In genomic region chr10:34835908-34836558, GRCh38 we compare ENCODE assay signal across 16 cellular contexts. TPM values are rescaled to one million over a fixed set of nuclear protein-coding genes. Genes with fewer than 3 reads are reported as not detected.
DNase-seq lines count a peak whose midpoint lies in the region; ATAC-seq and TF ChIP-seq lines count a peak whose summit lies in the region.
"Had no signal": no experiment of that assay in that cellular context is flagged by ENCODE, and none has a peak within 500 bp of the region (broad histone marks: within the 10 kb centered on the region; RNA-seq: fewer than 3 reads in every experiment).

No MANE protein-coding gene starts in this region.

- H3K79me2 ChIP-seq in PC-9 (ENCODE audit: low read depth), result no peaks in the 10 kb centered on the region
- H3K79me2 ChIP-seq: parathyroid adenoma had no signal

- H3F3A ChIP-seq in PC-9 (ENCODE audit: insufficient read depth, low read depth), result no peaks in the 10 kb centered on the region

- H3K4me2 ChIP-seq in BLaER1, result peak overlapping the region; percentile 61
- no peak overlapping the region for H3K4me2 ChIP-seq in PC-9

- H2AFZ ChIP-seq in PC-9, result no peak overlapping the region
- H2AFZ ChIP-seq: parathyroid adenoma had no signal

- H3K36me3 ChIP-seq in BLaER1, result no peaks in the 10 kb centered on the region
- no peaks in the 10 kb centered on the region for H3K36me3 ChIP-seq in MG63
- H3K36me3 ChIP-seq in PC-9 (ENCODE audit: low read depth), result no peaks in the 10 kb centered on the region
- H3K36me3 ChIP-seq: gastrocnemius medialis, thoracic aorta had no signal

- CTCF ChIA-PET in PC-9 (lab: Charles Lee), result no interaction called here

- DNase-seq in NCI-H345 (lab: John Stamatoyannopoulos, UW), result no peak
- no peak for DNase-seq in Right ventricle myocardium superior
- no peak for DNase-seq in MG63
- DNase-seq in PC-9, result no peak
- DNase-seq: activated CD4-positive, CD25-positive, alpha-beta regulatory T cell; activated CD8-positive, alpha-beta memory T cell treated with anti-CD3 and anti-CD28 coated beads, Interleukin-2, amount 50 U/mL, for 48 hours; activated naive CD8-positive, alpha-beta T cell treated with anti-CD3 and anti-CD28 coated beads for 36 hours; gastrocnemius medialis; midbrain; NCI-H2171 had no signal

- H3K27me3 ChIP-seq in BLaER1, result no peaks in the 10 kb centered on the region
- H3K27me3 ChIP-seq in MG63, result no peaks in the 10 kb centered on the region
- no peaks in the 10 kb centered on the region for H3K27me3 ChIP-seq in PC-9 (ENCODE audit: insufficient read depth, low read depth)
- H3K27me3 ChIP-seq: gastrocnemius medialis had no signal

- peak; percentile 84 for ATAC-seq in GM18861 (IDR thresholded peaks at IDR 0.05; ENCODE audit: unreplicated experiment)
- peak; percentile 60 for ATAC-seq in GM21723 (IDR thresholded peaks at IDR 0.05; ENCODE audit: unreplicated experiment)
- peak; percentile 58 for ATAC-seq in HG03378 (IDR thresholded peaks at IDR 0.05; ENCODE audit: unreplicated experiment)
- no peak for ATAC-seq in Right ventricle myocardium superior (ENCODE audit: poor library complexity)
- ATAC-seq: gastrocnemius medialis had no signal

- H3K4me3 ChIP-seq in BLaER1 (no peak overlapping the region), MG63 (no peak overlapping the region), PC-9 (no peak overlapping the region)
- H3K4me3 ChIP-seq: gastrocnemius medialis, thoracic aorta had no signal

- POLR2A ChIA-PET in PC-9 (lab: Charles Lee; ENCODE audit: unreplicated experiment), result no interaction called here

- no peak for TF ChIP-seq CTCF in PC-9 (conservative IDR thresholded peaks at IDR 0.05)

- H3K4me1 ChIP-seq in BLaER1 (peaks cover 44% of the 10 kb centered on the region), PC-9 (replicated peaks; ENCODE audit: insufficient read depth) (no peaks in the 10 kb centered on the region)
- H3K4me1 ChIP-seq: parathyroid adenoma had no signal

- H3K9me3 ChIP-seq in BLaER1 (no peaks in the 10 kb centered on the region), MG63 (no peaks in the 10 kb centered on the region), PC-9 (ENCODE audit: insufficient read depth, low read depth) (no peaks in the 10 kb centered on the region)
- H3K9me3 ChIP-seq: gastrocnemius medialis, thoracic aorta had no signal

- H3K9ac ChIP-seq in BLaER1, result no peak overlapping the region
- H3K9ac ChIP-seq: parathyroid adenoma had no signal

- no peak overlapping the region for H3K27ac ChIP-seq in BLaER1
- no peak overlapping the region for H3K27ac ChIP-seq in PC-9
- H3K27ac ChIP-seq: gastrocnemius medialis, parathyroid adenoma, thoracic aorta had no signal

- intact Hi-C loops in Right ventricle myocardium superior (cut with DNase I), result no loop called here
- intact Hi-C loops in PC-9 (cut with micrococcal nuclease; ENCODE audit: unreplicated experiment), result no loop called here

- no peaks in the 10 kb centered on the region for H3K9me2 ChIP-seq in PC-9 (ENCODE audit: insufficient read depth)

- H4K20me1 ChIP-seq in BLaER1 (no peaks in the 10 kb centered on the region), PC-9 (ENCODE audit: insufficient read depth) (no peaks in the 10 kb centered on the region)

- BruUV-seq in PC-9 (replicated peaks; lab: Mats Ljungman, UMichigan), result no TSS peak

RNA-seq across cellular contexts. Expression of gene PARD3, which starts 20.9 kb away (rescaled TPM):
- 33.5 TPM for total RNA-seq in Right ventricle myocardium superior
- 50.0 and 52.6 TPM in 2 replicates for total RNA-seq in MG63 (2014; rRNA removed; shearing (Covaris generic); ENCODE audit: low replicate concordance)
- 57.4 and 61.9 TPM in 2 replicates for total RNA-seq in PC-9 (2021)
